In the genomic region with DNA sequence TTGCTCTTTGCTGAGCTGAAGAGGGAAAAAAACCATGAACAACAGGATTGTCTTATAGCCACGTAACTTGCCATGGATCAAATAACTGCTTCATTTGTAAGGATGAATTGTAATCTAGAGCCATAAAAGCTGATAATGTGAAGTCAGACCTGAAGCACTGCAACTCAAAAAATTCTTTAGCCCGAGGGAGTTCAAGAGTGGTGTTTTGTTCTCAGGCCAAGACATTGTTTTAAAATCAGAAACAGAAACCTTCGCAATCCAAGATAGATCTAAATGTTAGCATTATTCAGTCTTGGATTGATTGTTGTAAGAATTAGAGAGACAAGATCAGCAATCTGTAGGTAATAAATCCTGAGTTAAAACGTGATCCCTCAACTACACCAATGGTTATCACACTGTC, we compare ENCODE assay signal across 15 cellular contexts. TPM values are rescaled to one million over a fixed set of nuclear protein-coding genes. Genes with fewer than 3 reads are reported as not detected.
"Had no signal": no experiment of that assay in that cellular context is flagged by ENCODE, and none has a peak within 500 bp of the region (broad histone marks: within the 10 kb centered on the region; RNA-seq: fewer than 3 reads in every experiment).

A gene (minus strand): TSS at position 24 of the 400 bp plus-strand sequence. CDS start 170 bp downstream, outside the sequence.

- H3K4me3 Mint-ChIP-seq: activated CD4-positive, alpha-beta T cell treated with anti-CD3 and anti-CD28 coated beads, Interleukin-2, amount 10 ng/mL, durations not matched to agents 7 days and 5 days; nephron progenitor cell had no signal

- H3K9me3 ChIP-seq: body of pancreas, thyroid gland had no signal

- H3K36me3 ChIP-seq: thyroid gland had no signal

- H3K9me3 Mint-ChIP-seq: activated CD4-positive, alpha-beta T cell treated with anti-CD3 and anti-CD28 coated beads, Interleukin-2, amount 10 ng/mL, durations not matched to agents 7 days and 5 days; activated T-helper 2 cell treated with anti-CD3 and anti-CD28 coated beads, Interferon-gamma antibody, Interleukin-2, Interleukin-4, amounts not matched to agents 10 μg/mL and 5 μg/mL and 100 μg/mL, durations not matched to agents 14 hours and 24 hours and 36 hours; nephron progenitor cell had no signal

- H3K27me3 ChIP-seq: body of pancreas, thyroid gland had no signal

- H3K4me1 ChIP-seq: body of pancreas, thyroid gland had no signal

- H3K27ac ChIP-seq: body of pancreas, skin epidermis, thyroid gland had no signal

- H3K4me1 Mint-ChIP-seq: activated CD4-positive, alpha-beta T cell treated with anti-CD3 and anti-CD28 coated beads, Interleukin-2, amount 10 ng/mL, durations not matched to agents 7 days and 5 days had no signal

- ATAC-seq: body of pancreas, left lobe of liver had no signal

- DNase-seq: activated CD4-positive, alpha-beta T cell treated with anti-CD3 and anti-CD28 coated beads, Interleukin-2, amount 10 ng/mL, durations not matched to agents 7 days and 5 days; activated CD4-positive, CD25-positive, alpha-beta regulatory T cell; activated naive CD4-positive, alpha-beta T cell treated with anti-CD3 and anti-CD28 coated beads, Interleukin-2, amount 50 U/mL, for 16 hours; body of pancreas; effector memory CD4-positive, alpha-beta T cell; head of caudate nucleus; nephron progenitor cell; retina; stimulated activated CD4-positive, alpha-beta T cell treated with anti-CD3 and anti-CD28 coated beads, Interleukin-4, amount 100 ng/mL, for 4 hours; T-helper 2 cell; thyroid gland had no signal

- H3K27ac Mint-ChIP-seq: activated CD4-positive, alpha-beta T cell treated with anti-CD3 and anti-CD28 coated beads, Interleukin-2, amount 10 ng/mL, durations not matched to agents 7 days and 5 days; activated T-helper 2 cell treated with anti-CD3 and anti-CD28 coated beads, Interferon-gamma antibody, Interleukin-2, Interleukin-4, amounts not matched to agents 10 μg/mL and 5 μg/mL and 100 μg/mL, durations not matched to agents 14 hours and 24 hours and 36 hours; nephron progenitor cell had no signal

- H3K4me3 ChIP-seq: body of pancreas, skin epidermis, thyroid gland had no signal

RNA-seq across cellular contexts. Expression of the gene that starts here (rescaled TPM):
- total RNA-seq: activated CD4-positive, alpha-beta T cell treated with anti-CD3 and anti-CD28 coated beads, Interleukin-2, amount 10 ng/mL, durations not matched to agents 7 days and 5 days; activated CD8-positive, alpha-beta memory T cell treated with anti-CD3 and anti-CD28 coated beads for 36 hours; activated T-helper 2 cell treated with anti-CD3 and anti-CD28 coated beads, Interferon-gamma antibody, Interleukin-2, Interleukin-4, amounts not matched to agents 10 μg/mL and 5 μg/mL and 100 μg/mL, durations not matched to agents 14 hours and 24 hours and 36 hours; body of pancreas; left lobe of liver had no signal
